ENCODE assay signal across 1 cellular context in genomic region chr17:32103476-32104113, GRCh38.
TF ChIP-seq lines count a peak whose summit lies in the region.

No MANE protein-coding gene starts in this region.

TF ChIP-seq in HepG2, 621 proteins besides CTCF, POLR2A, EP300 and RAD21:
- TF ChIP-seq HCFC1 (IDR thresholded peaks at IDR 0.05; ENCODE audit: low read depth, low read length) (no peak), ZNF121 (CRISPR knock-in tag; IDR thresholded peaks at IDR 0.05) (no peak), ZNF776 (CRISPR knock-in tag; IDR thresholded peaks at IDR 0.05) (no peak), ZNF747 (CRISPR knock-in tag; IDR thresholded peaks at IDR 0.05; ENCODE audit: borderline replicate concordance) (no peak), ZFY (CRISPR knock-in tag; IDR thresholded peaks at IDR 0.05) (no peak), MAF1 (CRISPR knock-in tag; IDR thresholded peaks at IDR 0.05; ENCODE audit: borderline replicate concordance) (no peak), ZNF512B (CRISPR knock-in tag; IDR thresholded peaks at IDR 0.05; ENCODE audit: borderline replicate concordance) (no peak), RCOR2 (CRISPR knock-in tag; IDR thresholded peaks at IDR 0.05) (no peak), CREBL2 (CRISPR knock-in tag; IDR thresholded peaks at IDR 0.05; ENCODE audit: borderline replicate concordance) (no peak), SNAPC2 (CRISPR knock-in tag; IDR thresholded peaks at IDR 0.05) (no peak), IRX3 (CRISPR knock-in tag; IDR thresholded peaks at IDR 0.05; ENCODE audit: borderline replicate concordance, low read depth) (no peak)
